ENCODE assay signal across 21 cellular contexts in genomic region chr1:93723733-93724270, GRCh38. TPM values are rescaled to one million over a fixed set of nuclear protein-coding genes. Genes with fewer than 3 reads are reported as not detected.
DNase-seq lines count a peak whose midpoint lies in the region; ATAC-seq and TF ChIP-seq lines count a peak whose summit lies in the region.
"Had no signal": no experiment of that assay in that cellular context is flagged by ENCODE, and none has a peak within 500 bp of the region (broad histone marks: within the 10 kb centered on the region; RNA-seq: fewer than 3 reads in every experiment).

No MANE protein-coding gene starts in this region.

- no peak overlapping the region for H2AK9ac ChIP-seq in IMR-90 (replicated peaks; ENCODE audit: low read depth, low read length, poor library complexity)

- no peak for TF ChIP-seq RAD21 in IMR-90 (IDR thresholded peaks at IDR 0.05; ENCODE audit: low read length)

- POLR2A ChIA-PET in IMR-90 (lab: Charles Lee; ENCODE audit: unreplicated experiment) = no interaction called here

- peak overlapping the region in 4 of 11 experiments; percentile 70 to 82 (median 77); a peak in 4 of 22 replicates for H3K27ac ChIP-seq in BLaER1 treated with 17β-estradiol and CSF1 and Interleukin-3, amounts not matched to agents 10 nM and 100 nM
- H3K27ac ChIP-seq in IMR-90 (ENCODE audit: insufficient read depth, low read length) = no peak overlapping the region
- H3K27ac ChIP-seq in ectodermal cell (ENCODE audit: insufficient read depth, low read depth, low read length, poor library complexity, severe bottlenecking) = peak overlapping the region; percentile 96
- H3K27ac ChIP-seq: HL-60, pancreas had no signal

- H3K9ac ChIP-seq in BLaER1 treated with 17β-estradiol and CSF1 and Interleukin-3, amounts not matched to agents 10 nM and 100 nM = no peak overlapping the region
- no peak overlapping the region for H3K9ac ChIP-seq in IMR-90 (ENCODE audit: low read depth, low read length)

- no peaks in the 10 kb centered on the region for H4K20me1 ChIP-seq in BLaER1 treated with 17β-estradiol and CSF1 and Interleukin-3, amounts not matched to agents 10 nM and 100 nM
- H4K20me1 ChIP-seq in IMR-90 (ENCODE audit: insufficient read depth, low read length) = no peaks in the 10 kb centered on the region

- H3K56ac ChIP-seq in IMR-90 (ENCODE audit: extremely low read depth, insufficient read depth, low read length) = no peak overlapping the region

- TF ChIP-seq CTCF in IMR-90 (conservative IDR thresholded peaks at IDR 0.05; ENCODE audit: low read depth, low read length) = no peak

- H2AK5ac ChIP-seq in IMR-90 (ENCODE audit: low read depth, low read length) = 0 out of 2 replicates have a peak overlapping the region, but pooled peaks have one; percentile 12

- dilution Hi-C loops in IMR-90 (cut with HindIII; ENCODE audit: low sequenced_read_pairs, unreplicated experiment) = no loop called here

- H3K79me1 ChIP-seq in IMR-90 (ENCODE audit: low read depth in 1 of 2, low read length in 2 of 2) = no peaks in the 10 kb centered on the region

- no peak overlapping the region for H4K5ac ChIP-seq in IMR-90 (ENCODE audit: low read depth, low read length)

- H3K14ac ChIP-seq in IMR-90 (replicated peaks; ENCODE audit: low read depth, low read length) = peak overlapping the region; percentile 10; the same call in 1 of the 2 replicates

- 0 out of 2 replicates have a peak overlapping the region, but pooled peaks have one; percentile 31 for H4K91ac ChIP-seq in IMR-90 (ENCODE audit: insufficient read depth, low read depth, low read length)

- in situ Hi-C loops in IMR-90 (cut with MboI; ENCODE audit: low sequenced_read_pairs) = no loop called here

- H4K8ac ChIP-seq in IMR-90 (ENCODE audit: low read depth in 2 of 2, low read length in 2 of 2) = no peak overlapping the region

- 0 out of 22 replicates have a peak, but pooled peaks cover 0 to 4% (median 0%) of the 10 kb centered on the region in 11 experiments for H3K9me3 ChIP-seq in BLaER1 treated with 17β-estradiol and CSF1 and Interleukin-3, amounts not matched to agents 10 nM and 100 nM (replicated peaks in 1 of 11)
- H3K9me3 ChIP-seq in IMR-90 (ENCODE audit: control insufficient read depth, insufficient read depth, low read length) = no peaks in the 10 kb centered on the region
- H3K9me3 ChIP-seq in ectodermal cell (ENCODE audit: control insufficient read depth, low read length) = no peaks in the 10 kb centered on the region
- no peaks in the 10 kb centered on the region for H3K9me3 ChIP-seq in neuron (ENCODE audit: low read length)
- H3K9me3 ChIP-seq: pancreas had no signal

- DNase-seq in IMR-90 (no peak), KG1 (lab: John Stamatoyannopoulos, UW) (no peak), amygdala (lab: John Stamatoyannopoulos, UW) (no peak), glomerular visceral epithelial cell (ENCODE audit: extremely low spot score) (no peak)
- DNase-seq: anterior cingulate cortex; Calu3; glutamatergic neuron; H9; naive thymus-derived CD4-positive, alpha-beta T cell; NCI-H2081; NCI-H524 treated with DMSO at 0.1 percent for 48 hours; pancreas; stimulated activated CD4-positive, alpha-beta T cell treated with anti-CD3 and anti-CD28 coated beads, Interleukin-4, amount 100 ng/mL, for 4 hours; stimulated activated naive CD4-positive, alpha-beta T cell treated with Interleukin-2 at 50 U/mL for 16 hours had no signal

- CTCF ChIA-PET in IMR-90 (lab: Yijun Ruan, JAX) = interaction anchor here (0.5 kb wide), 1 partner anchor 51 kb away, joined by 3 read pairs; no protein-coding TSS in a partner anchor

- ATAC-seq in IMR-90 (ENCODE audit: low read depth) (no peak), HG02840 (IDR thresholded peaks at IDR 0.05; ENCODE audit: low FRiP score, unreplicated experiment) (no peak)
- ATAC-seq: GM12878; naive thymus-derived CD4-positive, alpha-beta T cell; WTC11 had no signal

- H3K23ac ChIP-seq in IMR-90 (ENCODE audit: low read depth, low read length) = no peak overlapping the region

- no peak overlapping the region for H2BK20ac ChIP-seq in IMR-90 (ENCODE audit: low read depth, low read length)

- no peak overlapping the region for H2BK15ac ChIP-seq in IMR-90 (ENCODE audit: low read depth, low read length)

- TF ChIP-seq POLR2A in IMR-90 (IDR thresholded peaks at IDR 0.05; ENCODE audit: low read depth, low read length) = no peak

- no peaks in the 10 kb centered on the region for H3K27me3 ChIP-seq in BLaER1 treated with 17β-estradiol and CSF1 and Interleukin-3, amounts not matched to agents 10 nM and 100 nM
- H3K27me3 ChIP-seq in IMR-90 (ENCODE audit: control insufficient read depth, insufficient read depth, low read length) (no peaks in the 10 kb centered on the region), ectodermal cell (ENCODE audit: control insufficient read depth, insufficient read depth, low read length, poor library complexity, severe bottlenecking) (peaks cover 3% of the 10 kb centered on the region), neuron (ENCODE audit: insufficient read depth, low read length) (no peaks in the 10 kb centered on the region)
- H3K27me3 ChIP-seq: pancreas had no signal

- H2BK120ac ChIP-seq in IMR-90 (ENCODE audit: low read depth, low read length) = peak overlapping the region; percentile 2; the same call in 1 of the 2 replicates

- no peak overlapping the region for H3K4me3 ChIP-seq in BLaER1 treated with 17β-estradiol and CSF1 and Interleukin-3, amounts not matched to agents 10 nM and 100 nM
- H3K4me3 ChIP-seq in IMR-90 (ENCODE audit: insufficient read depth, low read depth, low read length) = no peak overlapping the region
- peak overlapping the region; percentile 3 for H3K4me3 ChIP-seq in ectodermal cell (ENCODE audit: insufficient read depth, low read depth, low read length)
- H3K4me3 ChIP-seq in neuron (ENCODE audit: low read length) = no peak overlapping the region
- H3K4me3 ChIP-seq: GM12878, pancreas had no signal

- peaks cover 20 to 50% (median 33%) of the 10 kb centered on the region in 10 experiments for H3K4me1 ChIP-seq in BLaER1 treated with 17β-estradiol and CSF1 and Interleukin-3, amounts not matched to agents 10 nM and 100 nM
- peaks cover 7% of the 10 kb centered on the region for H3K4me1 ChIP-seq in IMR-90 (ENCODE audit: control insufficient read depth, insufficient read depth, low read length)
- peaks cover 44% of the 10 kb centered on the region for H3K4me1 ChIP-seq in ectodermal cell (ENCODE audit: control insufficient read depth, insufficient read depth, low read length)
- peaks cover 29% of the 10 kb centered on the region for H3K4me1 ChIP-seq in neuron (ENCODE audit: insufficient read depth, low read length)
- H3K4me1 ChIP-seq: pancreas had no signal

- intact Hi-C loops in IMR-90 (cut with micrococcal nuclease) = no loop called here

- H3K4me2 ChIP-seq in BLaER1 treated with 17β-estradiol and CSF1 and Interleukin-3, amounts not matched to agents 10 nM and 100 nM = peak overlapping the region; percentile 49 to 84 (median 73); a peak in 19 of 22 replicates
- H3K4me2 ChIP-seq in IMR-90 (ENCODE audit: low read depth, low read length) = no peak overlapping the region

- no peaks in the 10 kb centered on the region for H3K36me3 ChIP-seq in BLaER1 treated with 17β-estradiol and CSF1 and Interleukin-3, amounts not matched to agents 10 nM and 100 nM
- no peaks in the 10 kb centered on the region for H3K36me3 ChIP-seq in IMR-90 (ENCODE audit: control insufficient read depth, insufficient read depth, low read length)
- H3K36me3 ChIP-seq in ectodermal cell (ENCODE audit: control insufficient read depth, insufficient read depth, low read length) = no peaks in the 10 kb centered on the region
- no peaks in the 10 kb centered on the region for H3K36me3 ChIP-seq in neuron (ENCODE audit: insufficient read depth, low read length)
- H3K36me3 ChIP-seq: pancreas had no signal

- no peak overlapping the region for H3K18ac ChIP-seq in IMR-90 (ENCODE audit: low read depth, low read length)

- H3K9me1 ChIP-seq in IMR-90 (ENCODE audit: insufficient read depth, low read length) = peaks cover 19% of the 10 kb centered on the region

- H2BK5ac ChIP-seq in IMR-90 (ENCODE audit: low read depth, low read length, poor library complexity, severe bottlenecking) = no peak overlapping the region

- H2AFZ ChIP-seq in IMR-90 (replicated peaks; ENCODE audit: low read length, poor library complexity) = no peak overlapping the region
- peak overlapping the region; percentile 74 for H2AFZ ChIP-seq in neuron (ENCODE audit: low read depth, low read length)

- BruUV-seq in IMR-90 (replicated peaks; lab: Mats Ljungman, UMichigan) = no TSS peak

- no CpG with 5 or more reads among the region's 5 CpGs for WGBS in IMR-90 (ENCODE audit: extremely low coverage in 2 of 2, insufficient read length in 1 of 2), 2 experiments
- 29 to 34% methylated on average over 5 of the region's 5 CpGs for WGBS in ectodermal cell, 2 experiments

- H3K4ac ChIP-seq in IMR-90 (ENCODE audit: low read depth, low read length) = no peak overlapping the region

TF ChIP-seq in IMR-90, 13 proteins besides CTCF, POLR2A, EP300 and RAD21 (continues in another document):
- TF ChIP-seq RCOR1 (IDR thresholded peaks at IDR 0.05; ENCODE audit: insufficient replicate concordance, low read length) (no peak), USF2 (IDR thresholded peaks at IDR 0.05; ENCODE audit: low read depth, low read length) (no peak), CHD1 (IDR thresholded peaks at IDR 0.05; ENCODE audit: low read depth, low read length) (no peak), FOS (IDR thresholded peaks at IDR 0.05; ENCODE audit: low read depth, low read length) (no peak)

RNA-seq across cellular contexts. Expression of gene BCAR3, which starts 42.2 kb away (rescaled TPM):
- total RNA-seq in IMR-90 (2012; rRNA removed) = 46.4 TPM in 2 replicates
- 41.4 and 47.9 TPM in 2 replicates for polyA plus RNA-seq in IMR-90 (2012; rRNA removed)
- 28.9 and 33.4 TPM in 2 replicates for polyA plus RNA-seq in IMR-90 (2012; cell fraction: cytosol; rRNA removed)
- 41.5 and 54.4 TPM in 2 replicates for polyA plus RNA-seq in IMR-90 (2012; cell fraction: nucleus; rRNA removed; ENCODE audit: low replicate concordance)
- 12.9 TPM for polyA plus RNA-seq in ectodermal cell (2013, experiment 1 of 4)
- 13.8 TPM for polyA plus RNA-seq in ectodermal cell (2013, experiment 2 of 4)
- 11.5 TPM for polyA plus RNA-seq in ectodermal cell (2013, experiment 3 of 4)
- polyA plus RNA-seq in ectodermal cell (2013, experiment 4 of 4) = 13.7 TPM
